In the genomic region with DNA sequence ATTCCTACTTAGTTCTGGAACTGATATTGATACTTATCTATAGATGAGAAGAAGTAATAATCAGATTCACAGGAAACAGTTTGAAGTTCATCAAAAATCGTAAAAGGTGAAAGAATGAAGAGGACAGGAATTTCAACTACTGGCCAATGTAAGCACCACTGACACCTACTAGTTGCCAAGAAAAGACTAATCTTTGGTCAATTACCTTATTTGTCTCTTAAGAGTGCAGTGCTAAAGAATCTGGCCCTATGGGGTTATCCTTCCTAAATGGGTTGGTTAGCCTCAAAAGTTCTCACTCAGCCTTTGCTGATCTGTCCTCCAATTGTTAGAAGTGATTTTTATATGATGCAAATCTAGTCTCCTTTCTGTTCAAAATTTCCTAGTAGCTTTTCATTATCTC, we compare ENCODE assay signal across 19 cellular contexts.
"Had no signal": no experiment of that assay in that cellular context is flagged by ENCODE, and none has a peak within 500 bp of the region (broad histone marks: within the 10 kb centered on the region; RNA-seq: fewer than 3 reads in every experiment).

No MANE protein-coding gene starts in this region.

- H3K9me3 Mint-ChIP-seq: activated CD4-positive, alpha-beta memory T cell treated with anti-CD3 and anti-CD28 coated beads, Interleukin-2, amount 10 ng/mL, durations not matched to agents 7 days and 5 days; activated T-helper 17 cell treated with anti-CD3 and anti-CD28 coated beads, Interleukin-2, amount 50 U/mL, for 72 hours; naive thymus-derived CD4-positive, alpha-beta T cell; T-cell; WTC11 had no signal

- H3K9me3 ChIP-seq: left ventricle myocardium inferior, ovary, prostate gland, tibial nerve had no signal

- H3K4me1 Mint-ChIP-seq: WTC11 had no signal

- H3K4me3 ChIP-seq: left ventricle myocardium inferior, ovary, prostate gland, tibial nerve had no signal

- H3K27ac Mint-ChIP-seq: activated CD4-positive, alpha-beta memory T cell treated with anti-CD3 and anti-CD28 coated beads, Interleukin-2, amount 10 ng/mL, durations not matched to agents 7 days and 5 days; activated naive CD8-positive, alpha-beta T cell; activated T-helper 17 cell treated with anti-CD3 and anti-CD28 coated beads, Interleukin-2, amount 50 U/mL, for 72 hours; naive thymus-derived CD4-positive, alpha-beta T cell; T-cell; WTC11 had no signal

- H3K27ac ChIP-seq: left ventricle myocardium inferior, ovary, prostate gland, tibial nerve had no signal

- H3K27me3 ChIP-seq: ovary, tibial nerve had no signal

- H3K4me1 ChIP-seq: prostate gland, tibial nerve had no signal

- H3K36me3 ChIP-seq: ovary, prostate gland had no signal

- ATAC-seq: activated T-helper 17 cell treated with anti-CD3 and anti-CD28 coated beads, Interleukin-2, amount 50 U/mL, for 72 hours; esophagus mucosa; naive thymus-derived CD4-positive, alpha-beta T cell; stimulated activated naive CD8-positive, alpha-beta T cell treated with anti-CD3 and anti-CD28 coated beads, Interleukin-15, Interleukin-2, amounts not matched to agents 100 U/mL and 50 U/mL, for 24 hours; T-cell; WTC11 had no signal

- H3K4me3 Mint-ChIP-seq: activated CD4-positive, alpha-beta memory T cell treated with anti-CD3 and anti-CD28 coated beads, Interleukin-2, amount 10 ng/mL, durations not matched to agents 7 days and 5 days; activated naive CD8-positive, alpha-beta T cell; activated T-helper 17 cell treated with anti-CD3 and anti-CD28 coated beads, Interleukin-2, amount 50 U/mL, for 72 hours; naive thymus-derived CD4-positive, alpha-beta T cell; T-cell; WTC11 had no signal

- H3K27me3 Mint-ChIP-seq: activated CD4-positive, alpha-beta memory T cell treated with anti-CD3 and anti-CD28 coated beads, Interleukin-2, amount 10 ng/mL, durations not matched to agents 7 days and 5 days; activated naive CD8-positive, alpha-beta T cell; activated T-helper 17 cell treated with anti-CD3 and anti-CD28 coated beads, Interleukin-2, amount 50 U/mL, for 72 hours; naive thymus-derived CD4-positive, alpha-beta T cell; T-cell had no signal

- DNase-seq: activated CD4-positive, alpha-beta memory T cell treated with anti-CD3 and anti-CD28 coated beads, Interleukin-2, amount 10 ng/mL, durations not matched to agents 7 days and 5 days; activated naive CD4-positive, alpha-beta T cell; activated T-cell treated with anti-CD3 and anti-CD28 coated beads for 4 hours; amniotic stem cell; dermis blood vessel endothelial cell; effector memory CD4-positive, alpha-beta T cell; hippocampal formation; left ventricle myocardium inferior; naive thymus-derived CD4-positive, alpha-beta T cell; ovary; stimulated activated CD4-positive, alpha-beta T cell treated with anti-CD3 and anti-CD28 coated beads, Interleukin-4, amount 100 ng/mL, for 24 hours; stimulated activated naive CD8-positive, alpha-beta T cell treated with anti-CD3 and anti-CD28 coated beads, Interleukin-15, Interleukin-2, amounts not matched to agents 100 U/mL and 50 U/mL, for 24 hours; T-cell had no signal
